ENCODE assay signal across 12 cellular contexts in genomic region chr1:117753652-117754051, GRCh38.
DNase-seq lines count a peak whose midpoint lies in the region; ATAC-seq and TF ChIP-seq lines count a peak whose summit lies in the region.
"Had no signal": no experiment of that assay in that cellular context is flagged by ENCODE, and none has a peak within 500 bp of the region (broad histone marks: within the 10 kb centered on the region; RNA-seq: fewer than 3 reads in every experiment).

No MANE protein-coding gene starts in this region.

- H3K27ac ChIP-seq in upper lobe of right lung: no peak overlapping the region

- peak overlapping the region; percentile 56 for H3K4me3 Mint-ChIP-seq in T-helper 17 cell
- H3K4me3 Mint-ChIP-seq: central memory CD8-positive, alpha-beta T cell; naive B cell had no signal

- no peaks in the 10 kb centered on the region for H3K27me3 ChIP-seq in upper lobe of right lung
- H3K27me3 ChIP-seq: BE2C had no signal

- H3K36me3 ChIP-seq in upper lobe of right lung: no peaks in the 10 kb centered on the region
- H3K36me3 ChIP-seq: BE2C had no signal

- H3K4me1 ChIP-seq in upper lobe of right lung: peaks cover 12% of the 10 kb centered on the region
- H3K4me1 ChIP-seq: BE2C had no signal

- peaks cover 12% of the 10 kb centered on the region for H3K36me3 Mint-ChIP-seq in T-helper 17 cell (ENCODE audit: low read depth)
- H3K36me3 Mint-ChIP-seq: naive B cell had no signal

- H3K9me3 ChIP-seq in T-helper 17 cell (ENCODE audit: control insufficient read depth, low read length, poor library complexity, severe bottlenecking) (no peaks in the 10 kb centered on the region), upper lobe of right lung (no peaks in the 10 kb centered on the region)
- H3K9me3 ChIP-seq: BE2C had no signal

- peaks cover 26% of the 10 kb centered on the region for H3K4me1 Mint-ChIP-seq in T-helper 17 cell

- ATAC-seq in Right ventricle myocardium superior (ENCODE audit: poor library complexity) (peak; percentile 37), T-helper 17 cell (no peak), upper lobe of right lung (no peak)

- DNase-seq in Right ventricle myocardium superior: no peak
- no peak for DNase-seq in cardiac septum (ENCODE audit: low spot score)
- no peak for DNase-seq in T-helper 17 cell
- peak; percentile 18 for DNase-seq in hepatic stellate cell (ENCODE audit: low spot score)
- DNase-seq in upper lobe of right lung: no peak
- DNase-seq in retina: no peak
- no peak for DNase-seq in COLO829 (ENCODE audit: low spot score)
- DNase-seq in superior temporal gyrus (ENCODE audit: extremely low spot score): no peak

- peak overlapping the region; percentile 9 for H3K4me3 ChIP-seq in upper lobe of right lung
- H3K4me3 ChIP-seq: GM12878 had no signal

- intact Hi-C loops in Right ventricle myocardium superior (cut with DNase I): loop anchor here (10.0 kb wide), 1 partner anchor 79 kb away; no protein-coding TSS in a partner anchor
- intact Hi-C loops in cardiac septum (cut with DNase I): loop anchor here (1.0 to 10.0 kb wide), 4 partner anchors 79 to 689 kb away; partner anchors contain the start of genes TENT5C and TTF2
- intact Hi-C loops in upper lobe of right lung (cut with DNase I): loop anchor here (10.0 kb wide), 1 partner anchor 239 kb away; no protein-coding TSS in a partner anchor

- H3K27me3 Mint-ChIP-seq in T-helper 17 cell: peaks cover 68% of the 10 kb centered on the region

- H3K27ac Mint-ChIP-seq in T-helper 17 cell: no peak overlapping the region

- TF ChIP-seq CTCF in upper lobe of right lung (IDR thresholded peaks at IDR 0.05): no peak
